Comparison of ENCODE assay signal across 12 cellular contexts in the genomic region with DNA sequence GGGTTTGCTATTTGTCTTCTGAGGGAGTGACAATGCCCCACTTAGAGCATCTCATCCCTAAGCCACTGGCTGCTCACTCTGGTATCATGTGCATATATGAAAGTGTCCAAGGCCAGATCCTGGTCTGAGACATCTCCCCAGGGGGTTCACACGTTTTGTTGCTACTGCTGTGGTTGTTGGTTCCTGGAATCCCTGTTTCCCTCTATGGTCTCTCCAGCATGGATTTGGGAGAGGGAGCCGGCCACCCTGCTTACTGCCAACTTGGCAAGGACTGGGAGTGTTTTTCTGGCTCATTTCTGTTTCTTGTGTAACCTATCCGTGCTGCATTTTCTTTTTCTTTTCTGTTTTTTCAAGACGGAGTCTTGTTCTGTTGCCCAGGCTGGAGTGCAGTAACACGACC.
"Had no signal": no experiment of that assay in that cellular context is flagged by ENCODE, and none has a peak within 500 bp of the region (broad histone marks: within the 10 kb centered on the region; RNA-seq: fewer than 3 reads in every experiment).

No MANE protein-coding gene starts in this region.

- H3K27ac ChIP-seq: epithelial cell of prostate, right atrium auricular region, upper lobe of left lung had no signal

- H3K27ac Mint-ChIP-seq: activated CD4-positive, alpha-beta memory T cell treated with anti-CD3 and anti-CD28 coated beads, Interleukin-2, amount 10 ng/mL, durations not matched to agents 7 days and 5 days; activated T-cell treated with anti-CD3 and anti-CD28 coated beads, Interleukin-2, amount 50 U/mL, for 24 hours had no signal

- H3K4me3 Mint-ChIP-seq: activated CD4-positive, alpha-beta memory T cell treated with anti-CD3 and anti-CD28 coated beads, Interleukin-2, amount 10 ng/mL, durations not matched to agents 7 days and 5 days; activated naive CD4-positive, alpha-beta T cell treated with anti-CD3 and anti-CD28 coated beads, Interleukin-2, amount 10 ng/mL, durations not matched to agents 7 days and 5 days; activated T-cell treated with anti-CD3 and anti-CD28 coated beads, Interleukin-2, amount 50 U/mL, for 24 hours had no signal

- H3K4me1 ChIP-seq: right atrium auricular region, upper lobe of left lung had no signal

- H3K27me3 Mint-ChIP-seq: activated CD4-positive, alpha-beta memory T cell treated with anti-CD3 and anti-CD28 coated beads, Interleukin-2, amount 10 ng/mL, durations not matched to agents 7 days and 5 days; activated T-cell treated with anti-CD3 and anti-CD28 coated beads, Interleukin-2, amount 50 U/mL, for 24 hours had no signal

- H3K4me3 ChIP-seq: right atrium auricular region, skin epidermis, upper lobe of left lung had no signal

- DNase-seq: activated CD4-positive, alpha-beta memory T cell treated with anti-CD3 and anti-CD28 coated beads, Interleukin-2, amount 10 ng/mL, durations not matched to agents 7 days and 5 days; activated CD4-positive, alpha-beta T cell treated with anti-CD3 and anti-CD28 coated beads for 4 hours; activated naive CD4-positive, alpha-beta T cell treated with anti-CD3 and anti-CD28 coated beads, Interleukin-2, amount 10 ng/mL, durations not matched to agents 7 days and 5 days; activated T-cell treated with anti-CD3 and anti-CD28 coated beads, Interleukin-2, amount 50 U/mL, for 24 hours; stimulated activated CD4-positive, alpha-beta T cell treated with anti-CD3 and anti-CD28 coated beads, Interleukin-15, amount 100 ng/mL, for 24 hours; stimulated activated CD4-positive, alpha-beta T cell treated with anti-CD3 and anti-CD28 coated beads, Interleukin-4, amount 100 ng/mL, for 1 hour; stimulated activated naive CD4-positive, alpha-beta T cell; upper lobe of left lung had no signal

- H3K36me3 ChIP-seq: right atrium auricular region, upper lobe of left lung had no signal

- H3K27me3 ChIP-seq: right atrium auricular region, upper lobe of left lung had no signal

- ATAC-seq: left lobe of liver had no signal

- H3K9me3 ChIP-seq: right atrium auricular region, upper lobe of left lung had no signal
